In genomic region chr9:94867842-94868312, GRCh38 we compare ENCODE assay signal across 1 cellular context.
TF ChIP-seq lines count a peak whose summit lies in the region.

No MANE protein-coding gene starts in this region.

TF ChIP-seq in IMR-90, 13 proteins besides CTCF, POLR2A, EP300 and RAD21 (continued from another document):
- peak; percentile 67 for TF ChIP-seq MAFK (IDR thresholded peaks at IDR 0.05; ENCODE audit: low read depth, low read length)
TF ChIP-seq in IMR-90: peak in this region for 7.
